In genomic region chr4:69317669-69318298, GRCh38 we compare ENCODE assay signal across 9 cellular contexts. TPM values are rescaled to one million over a fixed set of nuclear protein-coding genes. Genes with fewer than 3 reads are reported as not detected.
DNase-seq lines count a peak whose midpoint lies in the region; ATAC-seq, FAIRE-seq and TF ChIP-seq lines count a peak whose summit lies in the region.
"Not testable (repeated sequence)": the region's sequence is repeated elsewhere in the genome, so short reads cannot be mapped to it uniquely, and the experiment has no call there.
"Had no signal": no experiment of that assay in that cellular context is flagged by ENCODE, and none has a peak within 500 bp of the region (broad histone marks: within the 10 kb centered on the region; RNA-seq: fewer than 3 reads in every experiment).

No MANE protein-coding gene starts in this region.

- intact Hi-C loops in HepG2 (cut with micrococcal nuclease; ENCODE audit: unreplicated experiment), result loop anchor here (2.0 to 5.0 kb wide), 2 partner anchors 299 to 1240 kb away; no protein-coding TSS in a partner anchor

- not testable (repeated sequence) for H3K79me2 ChIP-seq in HepG2 (ENCODE audit: insufficient read depth, low read length)

- CTCF ChIA-PET in WTC11 (lab: Charles Lee) (interaction anchor here (0.6 to 1.4 kb wide), 5 partner anchors 19 to 299 kb away, joined by 3 to 9 read pairs (median 3); no protein-coding TSS in a partner anchor), HepG2 (lab: Yijun Ruan, JAX; ENCODE audit: low intra/inter-chr PET ratio, low total read pairs) (interaction anchor here (0.6 to 1.6 kb wide), 3 partner anchors 129 to 1241 kb away, joined by 4 to 8 read pairs (median 4); no protein-coding TSS in a partner anchor)

- ATAC-seq in GM19455 (IDR thresholded peaks at IDR 0.05; ENCODE audit: unreplicated experiment) (peak; percentile 75), HG03432 (IDR thresholded peaks at IDR 0.05; ENCODE audit: unreplicated experiment) (peak; percentile 72), WTC11 (peak; percentile 60)
- ATAC-seq in HepG2, result not testable (repeated sequence)
- ATAC-seq in stimulated activated naive B cell treated with anti-CD40 and anti-IgM and Interleukin-4, amounts not matched to agents 10 μg/mL and 1 μg/mL and 100 μg/mL, for 72 hours (replicated peaks), result peak in 1 of 2 donors; percentile 47

- H3K9me3 Mint-ChIP-seq in WTC11; stimulated activated naive B cell treated with anti-CD40 and anti-IgM and Interleukin-4, amounts not matched to agents 10 μg/mL and 1 μg/mL and 100 μg/mL, for 72 hours: not testable (repeated sequence)

- TF ChIP-seq RAD21 in HepG2 (CRISPR knock-in tag; IDR thresholded peaks at IDR 0.05), result not testable (repeated sequence)

- not testable (repeated sequence) for H3K27ac Mint-ChIP-seq in WTC11; stimulated activated naive B cell treated with anti-CD40 and anti-IgM and Interleukin-4, amounts not matched to agents 10 μg/mL and 1 μg/mL and 100 μg/mL, for 72 hours

- FAIRE-seq in endometrium (lab: Jason Lieb, UNC), result peak; percentile 76
- FAIRE-seq in HepG2 (lab: Jason Lieb, UNC), result not testable (repeated sequence)

- H3K27me3 ChIP-seq in HepG2 (ENCODE audit: control insufficient read depth in 1 of 2, insufficient read depth in 2 of 2, low read length in 2 of 2), result not testable (repeated sequence)

- DNase-seq in DMS 273 (lab: John Stamatoyannopoulos, UW; ENCODE audit: unreplicated experiment) (peak; percentile 8), NCI-H526 (lab: John Stamatoyannopoulos, UW) (peak; percentile 11 to 44), WTC11 (ENCODE audit: low spot score) (peak; percentile 41)
- DNase-seq in HepG2 (ENCODE audit: low spot score), result not testable (repeated sequence)
- peak; percentile 4 for DNase-seq in stimulated activated naive B cell treated with anti-CD40 and anti-IgM and Interleukin-4, amounts not matched to agents 10 μg/mL and 1 μg/mL and 100 μg/mL, for 72 hours

- not testable (repeated sequence) for H3K27me3 Mint-ChIP-seq in WTC11 (ENCODE audit: low read depth); stimulated activated naive B cell treated with anti-CD40 and anti-IgM and Interleukin-4, amounts not matched to agents 10 μg/mL and 1 μg/mL and 100 μg/mL, for 72 hours

- not testable (repeated sequence) for H3K36me3 ChIP-seq in HepG2 (replicated peaks in 1 of 2; ENCODE audit: control insufficient read depth in 1 of 2, insufficient read depth in 2 of 2, low read length in 2 of 2)

- H3K4me3 Mint-ChIP-seq in WTC11; stimulated activated naive B cell treated with anti-CD40 and anti-IgM and Interleukin-4, amounts not matched to agents 10 μg/mL and 1 μg/mL and 100 μg/mL, for 72 hours: not testable (repeated sequence)

- not testable (repeated sequence) for TF ChIP-seq EP300 in HepG2 (IDR thresholded peaks at IDR 0.05; ENCODE audit: low read depth in 2 of 2, low read length in 2 of 2); HepG2 (CRISPR knock-in tag; IDR thresholded peaks at IDR 0.05; ENCODE audit: borderline replicate concordance)

- peak overlapping the region; percentile 39; the same call in 1 of the 2 replicates for H3K4me2 ChIP-seq in HepG2 (ENCODE audit: low read depth, low read length)

- BruUV-seq in HepG2 (replicated peaks; lab: Mats Ljungman, UMichigan), result not testable (repeated sequence)

- 3% methylated on average over 3 of the region's 3 CpGs for WGBS in HepG2 (ENCODE audit: low lambda C conversion rate)

- in situ Hi-C loops in HepG2 (cut with HindIII; ENCODE audit: extremely low pct_ligation_motif_present, low pct_unique_long_range_greater_than_20kb), result not testable (repeated sequence)

- TF ChIP-seq POLR2A in HepG2 (IDR thresholded peaks at IDR 0.05; ENCODE audit: insufficient read depth in 1 of 2, low read depth in 2 of 2, low read length in 2 of 2), result not testable (repeated sequence)

- H3K36me3 Mint-ChIP-seq in WTC11; stimulated activated naive B cell treated with anti-CD40 and anti-IgM and Interleukin-4, amounts not matched to agents 10 μg/mL and 1 μg/mL and 100 μg/mL, for 72 hours: not testable (repeated sequence)

- not testable (repeated sequence) for H3K4me3 ChIP-seq in HepG2 (replicated peaks in 1 of 3; ENCODE audit: insufficient read depth in 1 of 3, low read depth in 2 of 3, low read length in 3 of 3)

- H3K27ac ChIP-seq in HepG2 (ENCODE audit: extremely low read length, insufficient read depth, low read length), result not testable (repeated sequence)

- not testable (repeated sequence) for H3K9ac ChIP-seq in HepG2 (ENCODE audit: insufficient read depth, low read depth, low read length)

- not testable (repeated sequence) for H3K4me1 Mint-ChIP-seq in WTC11; stimulated activated naive B cell treated with anti-CD40 and anti-IgM and Interleukin-4, amounts not matched to agents 10 μg/mL and 1 μg/mL and 100 μg/mL, for 72 hours

- not testable (repeated sequence) for H4K20me1 ChIP-seq in HepG2 (ENCODE audit: insufficient read depth, low read length)

- H3K9me3 ChIP-seq in HepG2 (ENCODE audit: low read length), result not testable (repeated sequence)

- H3K4me1 ChIP-seq in HepG2 (ENCODE audit: insufficient read depth, low read length), result not testable (repeated sequence)

- POLR2A ChIA-PET in WTC11 (lab: Charles Lee); HepG2 (lab: Yijun Ruan, JAX): not testable (repeated sequence)

- not testable (repeated sequence) for H2AFZ ChIP-seq in HepG2 (ENCODE audit: low read length)

- TF ChIP-seq CTCF in WTC11 (IDR thresholded peaks at IDR 0.05) (peak; percentile 53; the same call in 1 of the 2 replicates), HepG2 (CRISPR knock-in tag; IDR thresholded peaks at IDR 0.05) (0 out of 2 replicates have a peak, but pooled peaks have one; percentile 28)

TF ChIP-seq in HepG2, 621 proteins besides CTCF, POLR2A, EP300 and RAD21:
- TF ChIP-seq ZNF362 (CRISPR knock-in tag; IDR thresholded peaks at IDR 0.05; ENCODE audit: borderline replicate concordance) (0 out of 2 replicates have a peak, but pooled peaks have one; percentile 28), SMC3 (IDR thresholded peaks at IDR 0.05; ENCODE audit: low read length) (peak; percentile 45; the same call in 1 of the 2 replicates)

RNA-seq across cellular contexts. Expression of gene UGT2B28, which starts 37.5 kb away (rescaled TPM):
- total RNA-seq in WTC11 (2021) (not detected in 3 replicates), HepG2 (2016; rRNA removed; fragmentation: Illumina TruSeq; extraction: Trizol) (0.11 TPM in 1 of 2 replicates, not detected in the other)
- total RNA-seq in HepG2 (2016; cell fraction: cytosol; rRNA removed; fragmentation: Illumina TruSeq; extraction: Trizol; ENCODE audit: low read depth), result not detected in 2 replicates
- total RNA-seq in HepG2 (2016; cell fraction: insoluble cytoplasmic fraction; rRNA removed; fragmentation: Illumina TruSeq; extraction: Trizol), result 0.09 TPM in 1 of 2 replicates, not detected in the other
- not detected in 2 replicates for total RNA-seq in HepG2 (2016; cell fraction: membrane; rRNA removed; fragmentation: Illumina TruSeq; extraction: Trizol)
- not detected in 2 replicates for total RNA-seq in HepG2 (2016; cell fraction: nucleus; rRNA removed; fragmentation: Illumina TruSeq; extraction: Trizol)
- polyA plus RNA-seq in HepG2 (2011; rRNA removed), result not detected in 2 replicates
- polyA plus RNA-seq in HepG2 (2011; cell fraction: cytosol; rRNA removed), result not detected in 2 replicates
- polyA plus RNA-seq in HepG2 (2011; cell fraction: nucleus; rRNA removed), result not detected in 2 replicates
- polyA plus RNA-seq in HepG2 (2012), result 0.08 TPM in 1 of 2 replicates, not detected in the other
- polyA plus RNA-seq in HepG2 (2016; cell fraction: cytosol; fragmentation: Illumina TruSeq; extraction: Trizol; ENCODE audit: low read depth), result not detected in 2 replicates
- not detected in 2 replicates for polyA plus RNA-seq in HepG2 (2016; cell fraction: insoluble cytoplasmic fraction; fragmentation: Illumina TruSeq; extraction: Trizol; ENCODE audit: low read depth)
- 0.08 TPM in 1 of 2 replicates, not detected in the other for polyA plus RNA-seq in HepG2 (2016; cell fraction: membrane; fragmentation: Illumina TruSeq; extraction: Trizol; ENCODE audit: low read depth)
- polyA plus RNA-seq in HepG2 (2016; cell fraction: nucleus; fragmentation: Illumina TruSeq; extraction: Trizol; ENCODE audit: insufficient read depth, low read depth), result not detected in 2 replicates
- polyA minus RNA-seq in HepG2 (2011; rRNA and poly(A)+ RNA removed; ENCODE audit: low replicate concordance), result not detected in 2 replicates
- not detected in 2 replicates for polyA minus RNA-seq in HepG2 (2011; cell fraction: cytosol; rRNA and poly(A)+ RNA removed)
- polyA minus RNA-seq in HepG2 (2011; cell fraction: nucleus; rRNA and poly(A)+ RNA removed), result not detected in 2 replicates
- total RNA-seq: uterus had no signal
